11 cellular contexts compared by ENCODE assay signal in the genomic region with DNA sequence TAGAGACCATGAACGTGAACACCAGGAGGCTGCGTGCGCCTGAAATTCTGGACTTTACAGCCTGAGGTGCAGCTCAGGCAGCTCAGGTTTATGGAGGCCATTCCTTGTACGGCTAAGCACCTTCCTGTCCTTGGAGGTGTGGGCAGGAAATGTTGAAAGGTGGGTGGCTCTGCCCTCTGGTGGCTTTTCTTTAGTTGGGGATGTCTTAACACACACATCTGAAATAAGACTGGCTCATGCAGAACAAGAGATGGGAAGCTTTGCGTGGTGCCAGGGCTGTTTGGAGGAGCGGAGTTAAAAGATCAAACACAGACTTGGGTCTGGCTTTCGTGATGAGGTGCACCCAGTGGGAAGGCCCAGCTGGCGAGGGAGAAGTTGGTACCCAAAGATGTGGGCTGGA.
DNase-seq lines count a peak whose midpoint lies in the region; ATAC-seq and TF ChIP-seq lines count a peak whose summit lies in the region.
"Had no signal": no experiment of that assay in that cellular context is flagged by ENCODE, and none has a peak within 500 bp of the region (broad histone marks: within the 10 kb centered on the region; RNA-seq: fewer than 3 reads in every experiment).

No MANE protein-coding gene starts in this region.

- 86% methylated on average over 8 of the region's 8 CpGs for WGBS in smooth muscle cell (ENCODE audit: low lambda C conversion rate)

- TF ChIP-seq CTCF in colonic mucosa (IDR thresholded peaks at IDR 0.05) (no peak), mucosa of descending colon (IDR thresholded peaks at IDR 0.05) (no peak), smooth muscle cell (IDR thresholded peaks at IDR 0.05; ENCODE audit: borderline replicate concordance, insufficient read depth, poor library complexity, severe bottlenecking) (no peak)

- H2AFZ ChIP-seq in smooth muscle cell (ENCODE audit: low read depth), result no peak overlapping the region

- H3K27me3 ChIP-seq in colonic mucosa, result no peaks in the 10 kb centered on the region
- no peaks in the 10 kb centered on the region for H3K27me3 ChIP-seq in smooth muscle cell (ENCODE audit: low read depth)
- H3K27me3 ChIP-seq: gastrocnemius medialis had no signal

- intact Hi-C loops in colonic mucosa (cut with DNase I), result loop anchor here (10.0 kb wide), 1 partner anchor 165 kb away; no protein-coding TSS in a partner anchor
- intact Hi-C loops in mucosa of descending colon (cut with DNase I, micrococcal nuclease), result no loop called here

- H3K79me2 ChIP-seq in smooth muscle cell (ENCODE audit: low read depth), result peaks cover 56% of the 10 kb centered on the region

- DNase-seq in DMS114 treated with DMSO at 0.1 percent for 48 hours (lab: John Stamatoyannopoulos, UW; ENCODE audit: unreplicated experiment), result peak; percentile 5
- peak; percentile 54 for DNase-seq in M059J (ENCODE audit: low read depth)
- DNase-seq in colonic mucosa, result peak; percentile 29
- peak in 2 of 3 donors; percentile 49 to 55 for DNase-seq in mucosa of descending colon
- DNase-seq in smooth muscle cell (lab: John Stamatoyannopoulos, UW; ENCODE audit: unreplicated experiment), result no peak
- no peak for DNase-seq in SHP77 treated with DMSO at 0.1 percent for 48 hours (lab: John Stamatoyannopoulos, UW)
- no peak for DNase-seq in DMS153 (lab: John Stamatoyannopoulos, UW)
- DNase-seq: gastrocnemius medialis, NCI-H446 treated with DMSO at 0.1 percent for 48 hours had no signal

- peaks cover 18% of the 10 kb centered on the region for H3F3A ChIP-seq in smooth muscle cell (ENCODE audit: low read depth)

- no peak overlapping the region for H3K27ac ChIP-seq in colonic mucosa
- H3K27ac ChIP-seq in smooth muscle cell (ENCODE audit: low read depth), result no peak overlapping the region
- H3K27ac ChIP-seq: gastrocnemius medialis, HL-60 had no signal

- H3K9me3 ChIP-seq in colonic mucosa (no peaks in the 10 kb centered on the region), mucosa of descending colon (no peaks in the 10 kb centered on the region), smooth muscle cell (replicated peaks; ENCODE audit: low read depth) (no peaks in the 10 kb centered on the region)
- H3K9me3 ChIP-seq: gastrocnemius medialis had no signal

- H3K4me1 ChIP-seq in colonic mucosa (no peaks in the 10 kb centered on the region), mucosa of descending colon (ENCODE audit: low read depth) (no peaks in the 10 kb centered on the region), smooth muscle cell (ENCODE audit: low read depth) (peaks cover 11% of the 10 kb centered on the region)
- H3K4me1 ChIP-seq: gastrocnemius medialis had no signal

- ATAC-seq in mucosa of descending colon (peak; percentile 86), HG02981 (IDR thresholded peaks at IDR 0.05; ENCODE audit: unreplicated experiment) (no peak)
- ATAC-seq: gastrocnemius medialis had no signal

- H3K36me3 ChIP-seq in colonic mucosa (no peaks in the 10 kb centered on the region), mucosa of descending colon (ENCODE audit: low read depth) (no peaks in the 10 kb centered on the region), smooth muscle cell (ENCODE audit: low read depth) (no peaks in the 10 kb centered on the region)
- H3K36me3 ChIP-seq: gastrocnemius medialis had no signal

- H3K4me3 ChIP-seq in colonic mucosa (no peak overlapping the region), mucosa of descending colon (no peak overlapping the region), smooth muscle cell (no peak overlapping the region)
- H3K4me3 ChIP-seq: gastrocnemius medialis had no signal

- H3K4me2 ChIP-seq in smooth muscle cell, result no peak overlapping the region

- H4K20me1 ChIP-seq in smooth muscle cell (ENCODE audit: low read depth), result peaks cover 71% of the 10 kb centered on the region

- H3K9ac ChIP-seq in colonic mucosa (ENCODE audit: low read depth in 2 of 2, low read length in 2 of 2) (no peak overlapping the region), smooth muscle cell (ENCODE audit: low read depth) (no peak overlapping the region)

Comparison
In these comparisons a context has a peak if more than half of its experiments do, and no peak if none do; other contexts are left out.
1. DNase-seq: peak in DMS114 treated with DMSO at 0.1 percent for 48 hours (single experiment), M059J (single experiment), colonic mucosa (single experiment) and mucosa of descending colon (2 of 3); none in smooth muscle cell (single experiment), SHP77 treated with DMSO at 0.1 percent for 48 hours (single experiment) and DMS153 (single experiment).